Comparison of ENCODE assay signal across 9 cellular contexts in genomic region chr6:111566222-111566717, GRCh38. TPM values are rescaled to one million over a fixed set of nuclear protein-coding genes. Genes with fewer than 3 reads are reported as not detected.
DNase-seq lines count a peak whose midpoint lies in the region; ATAC-seq, FAIRE-seq and TF ChIP-seq lines count a peak whose summit lies in the region.
"Had no signal": no experiment of that assay in that cellular context is flagged by ENCODE, and none has a peak within 500 bp of the region (broad histone marks: within the 10 kb centered on the region; RNA-seq: fewer than 3 reads in every experiment).

No MANE protein-coding gene starts in this region.

- peak overlapping the region; percentile 69 for H3K27ac Mint-ChIP-seq in activated naive CD8-positive, alpha-beta T cell treated with anti-CD3 and anti-CD28 coated beads, Interleukin-2, amount 50 U/mL, for 24 hours
- peak overlapping the region; percentile 93 for H3K27ac Mint-ChIP-seq in progenitor cell of endocrine pancreas

- no peaks in the 10 kb centered on the region for H3K27me3 Mint-ChIP-seq in activated naive CD8-positive, alpha-beta T cell treated with anti-CD3 and anti-CD28 coated beads, Interleukin-2, amount 50 U/mL, for 24 hours
- no peaks in the 10 kb centered on the region for H3K27me3 Mint-ChIP-seq in progenitor cell of endocrine pancreas

- TF ChIP-seq POLR2A in H54 (IDR thresholded peaks at IDR 0.05; ENCODE audit: low read depth, low read length): no peak

- FAIRE-seq in H54 (lab: Jason Lieb, UNC): no peak
- FAIRE-seq: bronchial epithelial cell had no signal

- no peaks in the 10 kb centered on the region for H3K9me3 Mint-ChIP-seq in activated naive CD8-positive, alpha-beta T cell treated with anti-CD3 and anti-CD28 coated beads, Interleukin-2, amount 50 U/mL, for 24 hours
- no peaks in the 10 kb centered on the region for H3K9me3 Mint-ChIP-seq in progenitor cell of endocrine pancreas (ENCODE audit: low read depth)

- ATAC-seq in GM18861 (IDR thresholded peaks at IDR 0.05; ENCODE audit: unreplicated experiment) (peak; percentile 5), HG02885 (IDR thresholded peaks at IDR 0.05; ENCODE audit: poor library complexity, unreplicated experiment) (peak; percentile 2)
- ATAC-seq in activated naive CD8-positive, alpha-beta T cell treated with anti-CD3 and anti-CD28 coated beads, Interleukin-2, amount 50 U/mL, for 24 hours: no peak

- peaks cover 55% of the 10 kb centered on the region for H3K36me3 Mint-ChIP-seq in activated naive CD8-positive, alpha-beta T cell treated with anti-CD3 and anti-CD28 coated beads, Interleukin-2, amount 50 U/mL, for 24 hours (ENCODE audit: low read depth)
- peaks cover 26% of the 10 kb centered on the region for H3K36me3 Mint-ChIP-seq in progenitor cell of endocrine pancreas (ENCODE audit: insufficient read depth)

- peaks cover 48% of the 10 kb centered on the region for H3K4me1 Mint-ChIP-seq in activated naive CD8-positive, alpha-beta T cell treated with anti-CD3 and anti-CD28 coated beads, Interleukin-2, amount 50 U/mL, for 24 hours
- H3K4me1 Mint-ChIP-seq in progenitor cell of endocrine pancreas (ENCODE audit: low read depth): peaks cover 34% of the 10 kb centered on the region

- TF ChIP-seq CTCF in progenitor cell of endocrine pancreas (IDR thresholded peaks at IDR 0.05; ENCODE audit: unreplicated experiment): no peak

- H3K4me3 Mint-ChIP-seq in activated naive CD8-positive, alpha-beta T cell treated with anti-CD3 and anti-CD28 coated beads, Interleukin-2, amount 50 U/mL, for 24 hours: no peak overlapping the region
- peak overlapping the region; percentile 1 for H3K4me3 Mint-ChIP-seq in progenitor cell of endocrine pancreas (ENCODE audit: low read depth)

- no peak for DNase-seq in activated naive CD8-positive, alpha-beta T cell treated with anti-CD3 and anti-CD28 coated beads, Interleukin-2, amount 50 U/mL, for 24 hours
- no peak for DNase-seq in progenitor cell of endocrine pancreas (ENCODE audit: low spot score, unreplicated experiment)
- DNase-seq in middle frontal gyrus (ENCODE audit: extremely low spot score, low spot score): no peak
- DNase-seq in NOMO-1 treated with dmso at 0.1 percent for 144 hours (lab: John Stamatoyannopoulos, UW; ENCODE audit: unreplicated experiment): no peak
- no peak for DNase-seq in stimulated activated naive CD4-positive, alpha-beta T cell (lab: John Stamatoyannopoulos, UW)
- no peak for DNase-seq in H54 (ENCODE audit: insufficient read length, low spot score)

RNA-seq across cellular contexts. Expression of gene TRAF3IP2, which starts 39.4 kb away (rescaled TPM):
- 23.4 and 24.9 TPM in 2 replicates for total RNA-seq in progenitor cell of endocrine pancreas
